In the genomic region with DNA sequence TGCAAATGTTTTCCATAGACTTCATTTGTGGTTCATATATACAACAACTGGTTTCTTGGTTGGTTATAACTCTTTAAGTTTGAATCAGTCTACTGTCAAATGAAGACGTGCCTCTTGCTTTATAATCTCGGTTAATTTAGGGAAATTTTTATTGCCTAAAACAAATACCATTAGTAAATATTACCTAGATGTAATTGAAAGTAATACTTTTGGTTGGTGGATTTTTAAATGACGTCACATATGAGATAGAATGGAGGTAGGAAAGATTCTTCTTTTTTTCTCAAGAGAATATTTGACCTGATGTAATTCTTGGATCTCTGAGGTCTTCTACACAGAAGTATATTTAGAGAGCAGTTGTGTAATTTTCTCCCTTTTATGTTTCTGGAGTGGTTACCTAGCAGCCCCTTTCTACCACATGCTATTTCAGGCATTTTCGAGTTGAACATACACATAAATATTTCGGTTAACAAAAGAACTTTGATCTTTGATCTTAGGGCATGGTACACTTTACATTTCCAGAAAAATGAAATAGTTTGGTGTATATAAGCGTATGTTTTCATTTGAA, we compare ENCODE assay signal across 8 cellular contexts. TPM values are rescaled to one million over a fixed set of nuclear protein-coding genes. Genes with fewer than 3 reads are reported as not detected.
A peak's percentile ranks its signal among the peaks of the same experiment; 100 is the strongest.
DNase-seq lines count a peak whose midpoint lies in the region; ATAC-seq, FAIRE-seq and TF ChIP-seq lines count a peak whose summit lies in the region.

No MANE protein-coding gene starts in this region.

- H3K27me3 ChIP-seq in bronchial epithelial cell (ENCODE audit: control insufficient read depth, insufficient read depth, low read length), result no peaks in the 10 kb centered on the region
- H3K27me3 ChIP-seq in vagina, result no peaks in the 10 kb centered on the region

- H3K27ac ChIP-seq in vagina, result peak overlapping the region; percentile 94

- peaks cover 24% of the 10 kb centered on the region for H3K4me1 ChIP-seq in vagina

- peaks cover 12% of the 10 kb centered on the region for H3K36me3 Mint-ChIP-seq in activated T-cell treated with anti-CD3 and anti-CD28 coated beads, Interleukin-2, amount 50 U/mL, for 4 hours (ENCODE audit: insufficient read depth)
- H3K36me3 Mint-ChIP-seq in memory B cell, result peaks cover 21% of the 10 kb centered on the region

- ATAC-seq in activated T-cell treated with anti-CD3 and anti-CD28 coated beads, Interleukin-2, amount 50 U/mL, for 4 hours, result peak; percentile 24 to 27
- ATAC-seq in memory B cell (ENCODE audit: low read depth), result peak; percentile 31

- H3K9me3 Mint-ChIP-seq in activated T-cell treated with anti-CD3 and anti-CD28 coated beads, Interleukin-2, amount 50 U/mL, for 4 hours, result peaks cover 9% of the 10 kb centered on the region
- H3K9me3 Mint-ChIP-seq in memory B cell, result peaks cover 4% of the 10 kb centered on the region

- no peaks in the 10 kb centered on the region for H3K27me3 Mint-ChIP-seq in activated T-cell treated with anti-CD3 and anti-CD28 coated beads, Interleukin-2, amount 50 U/mL, for 4 hours (ENCODE audit: low read depth)
- H3K27me3 Mint-ChIP-seq in memory B cell, result no peaks in the 10 kb centered on the region

- FAIRE-seq in bronchial epithelial cell (lab: Jason Lieb, UNC), result no peak

- peaks cover 54% of the 10 kb centered on the region for H3K4me1 Mint-ChIP-seq in activated T-cell treated with anti-CD3 and anti-CD28 coated beads, Interleukin-2, amount 50 U/mL, for 4 hours (ENCODE audit: low read depth)
- peaks cover 16% of the 10 kb centered on the region for H3K4me1 Mint-ChIP-seq in memory B cell

- TF ChIP-seq CTCF in HFF-Myc (IDR thresholded peaks at IDR 0.05; ENCODE audit: low read depth, low read length, missing control alignments), result no peak
- TF ChIP-seq CTCF in bronchial epithelial cell (IDR thresholded peaks at IDR 0.05; ENCODE audit: insufficient read depth, low read length, severe bottlenecking), result no peak
- no peak for TF ChIP-seq CTCF in vagina (IDR thresholded peaks at IDR 0.05)

- DNase-seq in activated T-cell treated with anti-CD3 and anti-CD28 coated beads, Interleukin-2, amount 50 U/mL, for 4 hours, result no peak
- DNase-seq in activated T-cell treated with anti-CD3 and anti-CD28 coated beads for 4 hours (no peak), HFF-Myc (ENCODE audit: extremely low read depth, low read depth) (no peak), NCI-H69 (lab: John Stamatoyannopoulos, UW) (peak; percentile 39), bronchial epithelial cell (ENCODE audit: low read depth) (peak; percentile 49), memory B cell (ENCODE audit: low spot score in 2 of 2) (peak in 1 of 2 donors; percentile 57), vagina (ENCODE audit: extremely low spot score in 2 of 2) (no peak)
- no peak for DNase-seq in activated CD8-positive, alpha-beta memory T cell treated with anti-CD3 and anti-CD28 coated beads, Interleukin-2, amount 50 U/mL, for 48 hours

- H3K4me3 ChIP-seq in HFF-Myc (replicated peaks; ENCODE audit: low read depth, low read length) (peak overlapping the region; percentile 56), bronchial epithelial cell (ENCODE audit: low read depth, low read length) (peak overlapping the region; percentile 75), vagina (peak overlapping the region; percentile 62 to 70)

- H3K9me3 ChIP-seq in vagina, result no peaks in the 10 kb centered on the region

- H3K27ac Mint-ChIP-seq in memory B cell, result peak overlapping the region; percentile 93

- TF ChIP-seq POLR2A in vagina (IDR thresholded peaks at IDR 0.05), result no peak

- H3K36me3 ChIP-seq in bronchial epithelial cell (ENCODE audit: control insufficient read depth, insufficient read depth, low read length) (no peaks in the 10 kb centered on the region), vagina (peaks cover 0 to 7% of the 10 kb centered on the region in 2 donors)

- H3K4me3 Mint-ChIP-seq in activated T-cell treated with anti-CD3 and anti-CD28 coated beads, Interleukin-2, amount 50 U/mL, for 4 hours, result peak overlapping the region; percentile 84
- peak overlapping the region; percentile 85 for H3K4me3 Mint-ChIP-seq in memory B cell

- intact Hi-C loops in vagina (cut with DNase I), result loop anchor here (5.0 kb wide), 1 partner anchor 110 kb away; no protein-coding TSS in a partner anchor

RNA-seq across cellular contexts. Expression of a gene that starts 1.7 kb away (rescaled TPM):
- 10 to 100 TPM; 33.5 to 54.6 (median 39.4) TPM for total RNA-seq in activated T-cell treated with anti-CD3 and anti-CD28 coated beads, Interleukin-2, amount 50 U/mL, for 4 hours
- total RNA-seq in bronchial epithelial cell (13.1 and 22.4 TPM in 2 replicates), vagina (46.4 TPM)

Comparison
In these comparisons a context has a peak if more than half of its experiments do, and no peak if none do; other contexts are left out.
1. DNase-seq: peak in NCI-H69 (single experiment) and bronchial epithelial cell (single experiment); none in activated T-cell treated with anti-CD3 and anti-CD28 coated beads, Interleukin-2, amount 50 U/mL, for 4 hours (single experiment), activated T-cell treated with anti-CD3 and anti-CD28 coated beads for 4 hours (single experiment), HFF-Myc (single experiment), vagina (0 of 2) and activated CD8-positive, alpha-beta memory T cell treated with anti-CD3 and anti-CD28 coated beads, Interleukin-2, amount 50 U/mL, for 48 hours (single experiment).
2. Peak in every context shown above with its lines, with median percentiles within 50 percentile points of each other: H3K4me3 ChIP-seq.